Comparison of ENCODE assay signal across 1 cellular context in genomic region chr5:81773148-81773547, GRCh38.
TF ChIP-seq lines count a peak whose summit lies in the region.

No MANE protein-coding gene starts in this region.

TF ChIP-seq in GM23338, 12 proteins besides CTCF, POLR2A, EP300 and RAD21 (continued from another document):
- TF ChIP-seq REST (IDR thresholded peaks at IDR 0.05; ENCODE audit: unreplicated experiment) (no peak), EZH2 (IDR thresholded peaks at IDR 0.05; ENCODE audit: low read depth, unreplicated experiment) (no peak), EZH2phosphoT487 (IDR thresholded peaks at IDR 0.05; ENCODE audit: unreplicated experiment) (no peak), CREB1 (CRISPR knock-in tag; IDR thresholded peaks at IDR 0.05; ENCODE audit: low read depth) (no peak), ZNF331 (CRISPR knock-in tag; IDR thresholded peaks at IDR 0.05; ENCODE audit: low read depth) (no peak)
